In the genomic region with DNA sequence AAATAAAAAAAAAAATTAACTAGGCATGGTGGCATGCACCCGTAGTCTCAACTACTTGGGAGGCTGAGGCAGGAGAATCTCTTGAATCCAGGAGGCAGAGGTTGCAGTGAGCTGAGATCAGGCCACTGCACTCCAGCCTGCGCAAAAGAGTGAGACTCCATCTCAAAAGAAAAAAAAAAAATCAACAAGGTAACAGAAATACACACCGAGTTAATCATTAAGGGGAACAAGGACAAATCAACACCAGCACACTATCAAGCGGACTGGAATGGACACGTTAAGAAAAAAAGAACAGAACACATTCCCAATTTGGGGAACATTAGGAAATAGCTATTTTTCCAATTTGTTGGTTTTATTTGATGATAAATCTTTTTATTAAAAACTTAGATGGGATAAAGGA, we compare ENCODE assay signal across 25 cellular contexts.
"Had no signal": no experiment of that assay in that cellular context is flagged by ENCODE, and none has a peak within 500 bp of the region (broad histone marks: within the 10 kb centered on the region; RNA-seq: fewer than 3 reads in every experiment).

No MANE protein-coding gene starts in this region.

- H3K27me3 ChIP-seq: ascending aorta had no signal

- H3K9me3 Mint-ChIP-seq: activated CD4-positive, alpha-beta memory T cell treated with anti-CD3 and anti-CD28 coated beads, Interleukin-2, amount 10 ng/mL, durations not matched to agents 7 days and 5 days; activated naive CD8-positive, alpha-beta T cell treated with anti-CD3 and anti-CD28 coated beads, Interleukin-2, amount 50 U/mL, for 24 hours; brain; central memory CD8-positive, alpha-beta T cell; WTC11 had no signal

- H3K4me3 ChIP-seq: ascending aorta had no signal

- H3K4me3 Mint-ChIP-seq: activated CD4-positive, alpha-beta memory T cell treated with anti-CD3 and anti-CD28 coated beads, Interleukin-2, amount 10 ng/mL, durations not matched to agents 7 days and 5 days; activated naive CD8-positive, alpha-beta T cell treated with anti-CD3 and anti-CD28 coated beads, Interleukin-2, amount 50 U/mL, for 24 hours; brain; central memory CD8-positive, alpha-beta T cell; T-helper 17 cell; WTC11 had no signal

- H3K27ac Mint-ChIP-seq: activated CD4-positive, alpha-beta memory T cell treated with anti-CD3 and anti-CD28 coated beads, Interleukin-2, amount 10 ng/mL, durations not matched to agents 7 days and 5 days; activated naive CD8-positive, alpha-beta T cell treated with anti-CD3 and anti-CD28 coated beads, Interleukin-2, amount 50 U/mL, for 24 hours; brain; WTC11 had no signal

- H3K9me3 ChIP-seq: ascending aorta had no signal

- DNase-seq: activated CD4-positive, alpha-beta memory T cell treated with anti-CD3 and anti-CD28 coated beads, Interleukin-2, amount 10 ng/mL, durations not matched to agents 7 days and 5 days; activated CD4-positive, alpha-beta T cell treated with anti-CD3 and anti-CD28 coated beads for 1 hour; activated CD4-positive, alpha-beta T cell treated with anti-CD3 and anti-CD28 coated beads, Interleukin-2, amount 50 U/mL, for 1 hour; activated CD8-positive, alpha-beta memory T cell treated with anti-CD3 and anti-CD28 coated beads, Interleukin-2, amount 50 U/mL, for 4 hours; activated naive CD4-positive, alpha-beta T cell treated with anti-CD3 and anti-CD28 coated beads, Interleukin-2, amount 50 U/mL, for 16 hours; activated naive CD8-positive, alpha-beta T cell treated with anti-CD3 and anti-CD28 coated beads, Interleukin-2, amount 50 U/mL, for 24 hours; activated T-cell treated with anti-CD3 and anti-CD28 coated beads, Interleukin-2, amount 50 U/mL, for 1 hour; amniotic stem cell; KG1; NCI-H1048; NCI-H146; NCI-H187 treated with DMSO at 0.1 percent for 48 hours; NCI-H2081 treated with DMSO at 0.1 percent for 48 hours; NCI-H2171; NCI-H2227 treated with DMSO at 0.1 percent for 48 hours; NCI-H510A; NCI-H526 treated with DMSO at 0.1 percent for 48 hours; NCI-H82; SIG-M5; T-helper 17 cell; T-helper 9 cell had no signal

- H3K4me1 Mint-ChIP-seq: activated naive CD8-positive, alpha-beta T cell treated with anti-CD3 and anti-CD28 coated beads, Interleukin-2, amount 50 U/mL, for 24 hours; brain; central memory CD8-positive, alpha-beta T cell; T-helper 17 cell; WTC11 had no signal

- H3K27ac ChIP-seq: ascending aorta had no signal

- H3K27me3 Mint-ChIP-seq: activated CD4-positive, alpha-beta memory T cell treated with anti-CD3 and anti-CD28 coated beads, Interleukin-2, amount 10 ng/mL, durations not matched to agents 7 days and 5 days; activated naive CD8-positive, alpha-beta T cell treated with anti-CD3 and anti-CD28 coated beads, Interleukin-2, amount 50 U/mL, for 24 hours; brain; central memory CD8-positive, alpha-beta T cell; T-helper 17 cell had no signal

- ATAC-seq: activated naive CD8-positive, alpha-beta T cell treated with anti-CD3 and anti-CD28 coated beads, Interleukin-2, amount 50 U/mL, for 24 hours; T-helper 17 cell; WTC11 had no signal

- H3K4me1 ChIP-seq: ascending aorta had no signal
